Comparison of ENCODE assay signal across 1 cellular context in genomic region chr4:86791126-86791525, GRCh38.
TF ChIP-seq lines count a peak whose summit lies in the region.

No MANE protein-coding gene starts in this region.

TF ChIP-seq in HepG2, 621 proteins besides CTCF, POLR2A, EP300 and RAD21 (continued from another document and continues in another):
- TF ChIP-seq, protein P1, sequence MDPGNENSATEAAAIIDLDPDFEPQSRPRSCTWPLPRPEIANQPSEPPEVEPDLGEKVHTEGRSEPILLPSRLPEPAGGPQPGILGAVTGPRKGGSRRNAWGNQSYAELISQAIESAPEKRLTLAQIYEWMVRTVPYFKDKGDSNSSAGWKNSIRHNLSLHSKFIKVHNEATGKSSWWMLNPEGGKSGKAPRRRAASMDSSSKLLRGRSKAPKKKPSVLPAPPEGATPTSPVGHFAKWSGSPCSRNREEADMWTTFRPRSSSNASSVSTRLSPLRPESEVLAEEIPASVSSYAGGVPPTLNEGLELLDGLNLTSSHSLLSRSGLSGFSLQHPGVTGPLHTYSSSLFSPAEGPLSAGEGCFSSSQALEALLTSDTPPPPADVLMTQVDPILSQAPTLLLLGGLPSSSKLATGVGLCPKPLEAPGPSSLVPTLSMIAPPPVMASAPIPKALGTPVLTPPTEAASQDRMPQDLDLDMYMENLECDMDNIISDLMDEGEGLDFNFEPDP (CRISPR knock-in tag; conservative IDR thresholded peaks at IDR 0.05), result no peak
- TF ChIP-seq KDM2A (CRISPR knock-in tag; IDR thresholded peaks at IDR 0.05; ENCODE audit: borderline replicate concordance, low read depth) (0 out of 2 replicates have a peak, but pooled peaks have one; percentile 28), ZNF264 (CRISPR knock-in tag; IDR thresholded peaks at IDR 0.05) (0 out of 2 replicates have a peak, but pooled peaks have one; percentile 48), ZNF317 (CRISPR knock-in tag; IDR thresholded peaks at IDR 0.05) (no peak), PRMT3 (CRISPR knock-in tag; IDR thresholded peaks at IDR 0.05; ENCODE audit: borderline replicate concordance, low read depth) (no peak), SAP130 (CRISPR knock-in tag; IDR thresholded peaks at IDR 0.05; ENCODE audit: low read depth) (peak; percentile 25; the same call in 1 of the 2 replicates), POGZ (CRISPR knock-in tag; IDR thresholded peaks at IDR 0.05) (peak; percentile 63), NR2F2 (IDR thresholded peaks at IDR 0.05; ENCODE audit: borderline replicate concordance, low read depth) (no peak), ZNF766 (CRISPR knock-in tag; IDR thresholded peaks at IDR 0.05; ENCODE audit: borderline replicate concordance) (0 out of 2 replicates have a peak, but pooled peaks have one; percentile 52), ZNF142 (CRISPR knock-in tag; IDR thresholded peaks at IDR 0.05) (peak; percentile 40; the same call in 1 of the 2 replicates), HNRNPLL (IDR thresholded peaks at IDR 0.05; ENCODE audit: low read depth, low read length, poor library complexity, severe bottlenecking) (no peak), ZBTB1 (CRISPR knock-in tag; IDR thresholded peaks at IDR 0.05; ENCODE audit: borderline replicate concordance) (no peak), ZNF761 (CRISPR knock-in tag; conservative IDR thresholded peaks at IDR 0.05) (no peak), NCOR1 (IDR thresholded peaks at IDR 0.05; ENCODE audit: borderline replicate concordance, low read length) (no peak), SP5 (CRISPR knock-in tag; IDR thresholded peaks at IDR 0.05; ENCODE audit: borderline replicate concordance, low read depth) (no peak), MEF2D (CRISPR knock-in tag; IDR thresholded peaks at IDR 0.05) (no peak), HOXA3 (CRISPR knock-in tag; IDR thresholded peaks at IDR 0.05) (peak; percentile 62; the same call in 1 of the 2 replicates), ZNF724P (CRISPR knock-in tag; IDR thresholded peaks at IDR 0.05; ENCODE audit: borderline replicate concordance) (0 out of 2 replicates have a peak, but pooled peaks have one; percentile 46), ZBED4 (CRISPR knock-in tag; IDR thresholded peaks at IDR 0.05; ENCODE audit: borderline replicate concordance) (no peak), ZNF333 (CRISPR knock-in tag; IDR thresholded peaks at IDR 0.05; ENCODE audit: borderline replicate concordance) (no peak), MLLT10 (CRISPR knock-in tag; IDR thresholded peaks at IDR 0.05) (no peak), RELA (CRISPR knock-in tag; IDR thresholded peaks at IDR 0.05) (no peak), FOXJ3 (CRISPR knock-in tag; IDR thresholded peaks at IDR 0.05; ENCODE audit: borderline replicate concordance) (peak; percentile 75), ZNF83 (CRISPR knock-in tag; IDR thresholded peaks at IDR 0.05; ENCODE audit: borderline replicate concordance) (no peak), ZNF275 (CRISPR knock-in tag; IDR thresholded peaks at IDR 0.05; ENCODE audit: borderline replicate concordance) (no peak), HNRNPK (IDR thresholded peaks at IDR 0.05; ENCODE audit: low read depth, low read length, poor library complexity, severe bottlenecking) (no peak), ZBTB40 (IDR thresholded peaks at IDR 0.05) (no peak), ZBTB40 (CRISPR knock-in tag; IDR thresholded peaks at IDR 0.05) (no peak), CREB1 (IDR thresholded peaks at IDR 0.05) (no peak), CREB1 (CRISPR knock-in tag; IDR thresholded peaks at IDR 0.05) (no peak), ZFY (CRISPR knock-in tag; IDR thresholded peaks at IDR 0.05) (peak; percentile 75), ISL2 (CRISPR knock-in tag; IDR thresholded peaks at IDR 0.05) (peak; percentile 59), PITX1 (CRISPR knock-in tag; IDR thresholded peaks at IDR 0.05) (peak; percentile 29; the same call in 1 of the 2 replicates), NFKBIZ (CRISPR knock-in tag; IDR thresholded peaks at IDR 0.05) (no peak), ZNF232 (CRISPR knock-in tag; IDR thresholded peaks at IDR 0.05; ENCODE audit: borderline replicate concordance) (0 out of 2 replicates have a peak, but pooled peaks have one; percentile 33), ZNF549 (CRISPR knock-in tag; IDR thresholded peaks at IDR 0.05) (no peak), ZBTB46 (CRISPR knock-in tag; IDR thresholded peaks at IDR 0.05; ENCODE audit: borderline replicate concordance) (no peak), NFATC3 (CRISPR knock-in tag; IDR thresholded peaks at IDR 0.05) (no peak)
